In the genomic region with DNA sequence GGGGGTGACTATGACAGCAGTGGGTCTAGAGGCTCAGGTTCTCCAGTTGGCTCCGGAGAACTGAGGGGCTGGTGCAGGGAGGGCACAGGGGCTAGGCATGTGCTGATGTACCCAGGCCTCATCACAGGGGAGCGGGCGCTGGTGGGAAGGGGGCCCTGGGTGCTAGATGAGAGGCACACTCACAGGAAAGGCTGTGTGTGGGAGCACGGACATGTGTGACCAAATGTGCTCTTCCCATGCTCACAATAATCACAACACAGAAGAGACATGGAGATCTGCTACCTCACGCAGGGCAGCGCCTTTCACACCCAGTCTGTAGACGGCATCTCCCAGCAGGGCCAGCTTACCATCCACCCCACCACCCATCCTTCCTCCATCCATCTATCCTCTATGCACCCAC, we compare ENCODE assay signal across 19 cellular contexts.
"Had no signal": no experiment of that assay in that cellular context is flagged by ENCODE, and none has a peak within 500 bp of the region (broad histone marks: within the 10 kb centered on the region; RNA-seq: fewer than 3 reads in every experiment).

No MANE protein-coding gene starts in this region.

- H3K79me2 ChIP-seq: parathyroid adenoma had no signal

- H3K27ac ChIP-seq: breast epithelium, esophagus muscularis mucosa, gastroesophageal sphincter, parathyroid adenoma, sigmoid colon, thoracic aorta, upper lobe of right lung had no signal

- DNase-seq: activated CD4-positive, alpha-beta T cell treated with anti-CD3 and anti-CD28 coated beads, Interleukin-2, amount 10 ng/mL, durations not matched to agents 7 days and 5 days; activated CD8-positive, alpha-beta T cell treated with anti-CD3 and anti-CD28 coated beads, Interleukin-2, amount 10 ng/mL, durations not matched to agents 7 days and 5 days; activated naive CD4-positive, alpha-beta T cell treated with anti-CD3 and anti-CD28 coated beads for 36 hours; activated T-cell treated with anti-CD3 and anti-CD28 coated beads, Interleukin-2, amount 50 U/mL, for 24 hours; cerebellar nuclear complex; effector memory CD4-positive, alpha-beta T cell; left colon; sigmoid colon; stimulated activated CD4-positive, alpha-beta T cell treated with anti-CD3 and anti-CD28 coated beads, Interleukin-4, amount 100 ng/mL, for 24 hours; T1000; upper lobe of right lung had no signal

- H3K9me3 ChIP-seq: breast epithelium, esophagus muscularis mucosa, gastroesophageal sphincter, sigmoid colon, thoracic aorta, upper lobe of right lung had no signal

- H3K4me1 Mint-ChIP-seq: stimulated activated memory B cell treated with anti-CD40 and anti-IgM and Interleukin-4, amounts not matched to agents 10 μg/mL and 1 μg/mL and 100 μg/mL, for 72 hours had no signal

- H3K9me3 Mint-ChIP-seq: activated CD4-positive, alpha-beta T cell treated with anti-CD3 and anti-CD28 coated beads, Interleukin-2, amount 10 ng/mL, durations not matched to agents 7 days and 5 days; activated naive CD4-positive, alpha-beta T cell treated with anti-CD3 and anti-CD28 coated beads for 36 hours; activated T-cell treated with anti-CD3 and anti-CD28 coated beads, Interleukin-2, amount 50 U/mL, for 24 hours; dendritic cell treated with granulocyte-macrophage colony-stimulating factor and Interleukin-4, amounts not matched to agents 40 ng/mL and 50 ng/mL, for 4 days; stimulated activated memory B cell treated with anti-CD40 and anti-IgM and Interleukin-4, amounts not matched to agents 10 μg/mL and 1 μg/mL and 100 μg/mL, for 72 hours had no signal

- FAIRE-seq: endothelial cell of umbilical vein had no signal

- H3K27me3 ChIP-seq: breast epithelium, esophagus muscularis mucosa, gastroesophageal sphincter, sigmoid colon, upper lobe of right lung had no signal

- H3K9ac ChIP-seq: parathyroid adenoma had no signal

- H3K36me3 ChIP-seq: breast epithelium, sigmoid colon, thoracic aorta, upper lobe of right lung had no signal

- ATAC-seq: activated CD8-positive, alpha-beta T cell treated with anti-CD3 and anti-CD28 coated beads, Interleukin-2, amount 10 ng/mL, durations not matched to agents 7 days and 5 days; gastroesophageal sphincter; left colon; stimulated activated memory B cell treated with anti-CD40 and anti-IgM and Interleukin-4, amounts not matched to agents 10 μg/mL and 1 μg/mL and 100 μg/mL, for 72 hours; upper lobe of right lung had no signal

- H3K4me3 Mint-ChIP-seq: activated CD4-positive, alpha-beta T cell treated with anti-CD3 and anti-CD28 coated beads, Interleukin-2, amount 10 ng/mL, durations not matched to agents 7 days and 5 days; activated CD8-positive, alpha-beta T cell treated with anti-CD3 and anti-CD28 coated beads, Interleukin-2, amount 10 ng/mL, durations not matched to agents 7 days and 5 days; activated naive CD4-positive, alpha-beta T cell treated with anti-CD3 and anti-CD28 coated beads for 36 hours; activated T-cell treated with anti-CD3 and anti-CD28 coated beads, Interleukin-2, amount 50 U/mL, for 24 hours; dendritic cell treated with granulocyte-macrophage colony-stimulating factor and Interleukin-4, amounts not matched to agents 40 ng/mL and 50 ng/mL, for 4 days; stimulated activated memory B cell treated with anti-CD40 and anti-IgM and Interleukin-4, amounts not matched to agents 10 μg/mL and 1 μg/mL and 100 μg/mL, for 72 hours had no signal

- H3K27me3 Mint-ChIP-seq: activated CD4-positive, alpha-beta T cell treated with anti-CD3 and anti-CD28 coated beads, Interleukin-2, amount 10 ng/mL, durations not matched to agents 7 days and 5 days; activated T-cell treated with anti-CD3 and anti-CD28 coated beads, Interleukin-2, amount 50 U/mL, for 24 hours; dendritic cell treated with granulocyte-macrophage colony-stimulating factor and Interleukin-4, amounts not matched to agents 40 ng/mL and 50 ng/mL, for 4 days; stimulated activated memory B cell treated with anti-CD40 and anti-IgM and Interleukin-4, amounts not matched to agents 10 μg/mL and 1 μg/mL and 100 μg/mL, for 72 hours had no signal

- H3K27ac Mint-ChIP-seq: activated CD4-positive, alpha-beta T cell treated with anti-CD3 and anti-CD28 coated beads, Interleukin-2, amount 10 ng/mL, durations not matched to agents 7 days and 5 days; activated CD8-positive, alpha-beta T cell treated with anti-CD3 and anti-CD28 coated beads, Interleukin-2, amount 10 ng/mL, durations not matched to agents 7 days and 5 days; activated naive CD4-positive, alpha-beta T cell treated with anti-CD3 and anti-CD28 coated beads for 36 hours; activated T-cell treated with anti-CD3 and anti-CD28 coated beads, Interleukin-2, amount 50 U/mL, for 24 hours; dendritic cell treated with granulocyte-macrophage colony-stimulating factor and Interleukin-4, amounts not matched to agents 40 ng/mL and 50 ng/mL, for 4 days; stimulated activated memory B cell treated with anti-CD40 and anti-IgM and Interleukin-4, amounts not matched to agents 10 μg/mL and 1 μg/mL and 100 μg/mL, for 72 hours had no signal

- H3K4me3 ChIP-seq: breast epithelium, esophagus muscularis mucosa, gastroesophageal sphincter, sigmoid colon, thoracic aorta, upper lobe of right lung had no signal

- H2AFZ ChIP-seq: parathyroid adenoma had no signal

- H3K4me1 ChIP-seq: esophagus muscularis mucosa, gastroesophageal sphincter, parathyroid adenoma, upper lobe of right lung had no signal
